ENCODE assay signal across 1 cellular context in genomic region chr3:177231237-177231636, GRCh38.
TF ChIP-seq lines count a peak whose summit lies in the region.

No MANE protein-coding gene starts in this region.

TF ChIP-seq in K562, 482 proteins besides CTCF, POLR2A, EP300 and RAD21 (continued from another document):
- no peak for TF ChIP-seq ZNF407 (IDR thresholded peaks at IDR 0.05; ENCODE audit: low read depth)
- no peak for TF ChIP-seq MCM7 (IDR thresholded peaks at IDR 0.05)
- TF ChIP-seq MITF (IDR thresholded peaks at IDR 0.05), result no peak
- TF ChIP-seq EHMT2 (IDR thresholded peaks at IDR 0.05), result no peak
- TF ChIP-seq EWSR1 (IDR thresholded peaks at IDR 0.05; ENCODE audit: borderline replicate concordance, low read depth, partially characterized antibody), result no peak
- TF ChIP-seq CHAMP1 (IDR thresholded peaks at IDR 0.05), result peak; percentile 45; the same call in 1 of the 2 replicates
- no peak for TF ChIP-seq HMGXB4 (CRISPR knock-in tag; IDR thresholded peaks at IDR 0.05)
- no peak for TF ChIP-seq ZNF174 (CRISPR knock-in tag; IDR thresholded peaks at IDR 0.05)
- TF ChIP-seq HDAC2 (IDR thresholded peaks at IDR 0.05), result no peak
